ENCODE assay signal across 8 cellular contexts in the genomic region with DNA sequence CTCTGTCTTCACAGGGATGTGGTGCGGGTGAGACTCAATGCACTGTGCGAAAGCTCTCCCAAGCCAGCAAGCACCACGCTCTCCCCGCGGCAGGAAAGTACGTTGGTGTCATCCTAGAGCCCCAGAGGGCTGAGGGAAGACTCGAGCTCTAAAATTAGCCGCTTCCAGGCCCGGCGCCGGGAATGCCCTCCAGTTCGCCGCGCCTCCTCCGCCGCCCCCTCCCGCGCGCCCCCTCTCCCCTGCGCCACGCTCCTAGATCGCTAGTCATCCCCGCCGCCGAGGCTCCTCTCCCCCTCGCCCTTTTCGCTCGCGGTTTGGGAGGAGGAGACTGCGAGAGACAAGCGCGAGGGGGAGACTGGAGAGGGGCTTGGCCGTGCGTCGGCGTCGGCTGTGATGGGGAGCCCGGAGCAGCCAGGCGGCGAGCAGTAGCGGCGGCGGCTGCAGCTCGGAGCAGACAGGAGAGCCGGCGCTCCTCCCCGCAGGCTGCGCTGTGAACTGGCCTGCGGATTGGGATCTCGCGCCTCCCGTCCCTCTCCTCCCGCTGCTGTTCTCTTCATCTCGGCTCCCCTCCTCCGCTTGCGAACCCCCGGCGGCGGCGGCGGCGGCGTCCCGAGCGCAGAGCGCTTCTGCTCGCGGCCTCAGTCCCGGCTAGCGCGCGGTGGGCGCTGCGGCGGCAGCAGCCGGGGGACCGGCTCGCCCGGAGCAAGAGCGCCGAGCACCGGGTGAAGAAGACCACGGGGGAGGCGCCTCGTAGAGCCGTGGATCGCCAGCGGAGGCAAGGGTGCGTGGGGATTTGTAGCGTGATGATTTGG.
DNase-seq lines count a peak whose midpoint lies in the region; ATAC-seq and TF ChIP-seq lines count a peak whose summit lies in the region.

TSS of gene FAT3 (plus strand) at position 425 of the 812 bp plus-strand sequence. CDS start 127,295 bp downstream, outside the sequence.

- TF ChIP-seq CTCF in fibroblast of mammary gland (conservative IDR thresholded peaks at IDR 0.05; ENCODE audit: control insufficient read depth, insufficient read depth, low read depth, low read length) = no peak

- H3K4me3 ChIP-seq in fibroblast of mammary gland (ENCODE audit: control insufficient read depth, low read depth, low read length) = no peak within 1 kb of the TSS

- DNase-seq in ELR (ENCODE audit: low read depth) (peak; percentile 1), NCI-H69 (lab: John Stamatoyannopoulos, UW) (peak; percentile 92), fibroblast of mammary gland (ENCODE audit: low read depth) (peak; percentile 12), nucleus accumbens (lab: John Stamatoyannopoulos, UW) (peak in 43 of 56 donors; percentile 12 to 78 (median 53))
- DNase-seq in effector CD8-positive, alpha-beta T cell (lab: John Stamatoyannopoulos, UW) = no peak

- ATAC-seq in GM19324 (IDR thresholded peaks at IDR 0.05; ENCODE audit: low FRiP score, unreplicated experiment) = no peak
- ATAC-seq in HG02981 (IDR thresholded peaks at IDR 0.05; ENCODE audit: unreplicated experiment) = no peak
- ATAC-seq in GM18517 (IDR thresholded peaks at IDR 0.05; ENCODE audit: unreplicated experiment) = no peak
